Comparison of ENCODE assay signal across 22 cellular contexts in the genomic region with DNA sequence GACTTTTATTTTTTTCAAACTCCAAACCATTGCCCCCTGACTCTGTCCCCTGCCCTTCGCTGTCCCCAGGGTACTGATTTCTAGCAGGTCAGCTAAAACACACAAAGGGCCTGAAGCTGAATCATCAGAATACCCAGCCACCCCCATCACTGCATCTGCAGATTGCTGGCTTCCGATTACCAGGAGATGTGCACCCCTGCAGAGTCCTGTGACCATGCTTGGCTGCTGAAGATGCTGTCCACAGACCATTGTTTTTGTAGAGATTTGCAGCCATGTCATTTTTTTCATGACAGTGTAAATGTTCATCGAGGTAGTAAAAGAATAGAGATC.
DNase-seq lines count a peak whose midpoint lies in the region; ATAC-seq and TF ChIP-seq lines count a peak whose summit lies in the region.
"Had no signal": no experiment of that assay in that cellular context is flagged by ENCODE, and none has a peak within 500 bp of the region (broad histone marks: within the 10 kb centered on the region; RNA-seq: fewer than 3 reads in every experiment).

No MANE protein-coding gene starts in this region.

- H3K4me1 Mint-ChIP-seq in neural crest cell: peaks cover 35% of the 10 kb centered on the region
- H3K4me1 Mint-ChIP-seq: CD14-positive monocyte; stimulated activated effector memory CD8-positive, alpha-beta T cell treated with anti-CD3 and anti-CD28 coated beads, Interleukin-12 subunit alpha, Interleukin-12 subunit beta, amount 100 ng/mL, for 72 hours had no signal

- no peaks in the 10 kb centered on the region for H3K9me3 Mint-ChIP-seq in neural crest cell
- H3K9me3 Mint-ChIP-seq: activated T-cell treated with anti-CD3 and anti-CD28 coated beads, Interleukin-2, amount 50 U/mL, for 72 hours; stimulated activated effector memory CD8-positive, alpha-beta T cell treated with anti-CD3 and anti-CD28 coated beads, Interleukin-12 subunit alpha, Interleukin-12 subunit beta, amount 100 ng/mL, for 72 hours had no signal

- H3K4me3 ChIP-seq in choroid plexus epithelial cell (ENCODE audit: low read depth, low read length): no peak overlapping the region
- H3K4me3 ChIP-seq in esophagus squamous epithelium: no peak overlapping the region
- H3K4me3 ChIP-seq in left lung: no peak overlapping the region
- H3K4me3 ChIP-seq: gastroesophageal sphincter, thyroid gland had no signal

- H3K27me3 ChIP-seq in esophagus squamous epithelium: no peaks in the 10 kb centered on the region
- no peaks in the 10 kb centered on the region for H3K27me3 ChIP-seq in left lung
- H3K27me3 ChIP-seq: gastroesophageal sphincter, thyroid gland had no signal

- no peak overlapping the region for H3K4me3 Mint-ChIP-seq in neural crest cell
- H3K4me3 Mint-ChIP-seq: activated CD8-positive, alpha-beta T cell treated with anti-CD3 and anti-CD28 coated beads, Interleukin-2, amount 10 ng/mL, durations not matched to agents 7 days and 5 days; activated naive CD8-positive, alpha-beta T cell; activated T-cell treated with anti-CD3 and anti-CD28 coated beads, Interleukin-2, amount 50 U/mL, for 72 hours; CD14-positive monocyte; naive thymus-derived CD4-positive, alpha-beta T cell; stimulated activated effector memory CD8-positive, alpha-beta T cell treated with anti-CD3 and anti-CD28 coated beads, Interleukin-12 subunit alpha, Interleukin-12 subunit beta, amount 100 ng/mL, for 72 hours had no signal

- no peak for TF ChIP-seq POLR2A in esophagus squamous epithelium (IDR thresholded peaks at IDR 0.05)

- H3K9me3 ChIP-seq in esophagus squamous epithelium (no peaks in the 10 kb centered on the region), left lung (no peaks in the 10 kb centered on the region)
- H3K9me3 ChIP-seq: gastroesophageal sphincter, thyroid gland had no signal

- H3K36me3 Mint-ChIP-seq in neural crest cell (ENCODE audit: low read depth): no peaks in the 10 kb centered on the region
- H3K36me3 Mint-ChIP-seq: activated naive CD8-positive, alpha-beta T cell; CD14-positive monocyte; stimulated activated effector memory CD8-positive, alpha-beta T cell treated with anti-CD3 and anti-CD28 coated beads, Interleukin-12 subunit alpha, Interleukin-12 subunit beta, amount 100 ng/mL, for 72 hours had no signal

- peak; percentile 67 for DNase-seq in Daoy (ENCODE audit: low read depth)
- peak; percentile 52 for DNase-seq in NCI-H2227 (lab: John Stamatoyannopoulos, UW; ENCODE audit: unreplicated experiment)
- peak; percentile 48 for DNase-seq in choroid plexus epithelial cell (ENCODE audit: low read depth)
- DNase-seq in neural crest cell (ENCODE audit: low read depth, low spot score): no peak
- no peak for DNase-seq in esophagus squamous epithelium (lab: John Stamatoyannopoulos, UW)
- DNase-seq in left lung: no peak
- DNase-seq in H4 (ENCODE audit: low spot score): no peak
- no peak for DNase-seq in hypothalamus (lab: John Stamatoyannopoulos, UW)
- DNase-seq: activated CD4-positive, CD25-positive, alpha-beta regulatory T cell; activated CD8-positive, alpha-beta T cell treated with anti-CD3 and anti-CD28 coated beads, Interleukin-2, amount 10 ng/mL, durations not matched to agents 7 days and 5 days; activated T-cell treated with anti-CD3 and anti-CD28 coated beads, Interleukin-2, amount 50 U/mL, for 72 hours; DMS 273 treated with DMSO at 0.1 percent for 48 hours; erythroblast; naive thymus-derived CD4-positive, alpha-beta T cell; NCI-H2029; NCI-H510A; T-helper 2 cell; thyroid gland had no signal

- H3K27ac ChIP-seq in esophagus squamous epithelium (no peak overlapping the region), left lung (no peak overlapping the region)
- H3K27ac ChIP-seq: gastroesophageal sphincter, thyroid gland had no signal

- WGBS in esophagus squamous epithelium, 2 donors: 42 to 53% methylated on average over 3 of the region's 3 CpGs

- H3K4me1 ChIP-seq in esophagus squamous epithelium: no peaks in the 10 kb centered on the region
- H3K4me1 ChIP-seq in left lung: no peaks in the 10 kb centered on the region
- H3K4me1 ChIP-seq: gastroesophageal sphincter, thyroid gland had no signal

- TF ChIP-seq CTCF in choroid plexus epithelial cell (conservative IDR thresholded peaks at IDR 0.05; ENCODE audit: low read depth, low read length) (no peak), neural crest cell (conservative IDR thresholded peaks at IDR 0.05) (no peak), esophagus squamous epithelium (IDR thresholded peaks at IDR 0.05) (no peak), left lung (IDR thresholded peaks at IDR 0.05) (no peak)

- peak overlapping the region; percentile 73 for H3K27ac Mint-ChIP-seq in neural crest cell (ENCODE audit: unreplicated experiment)
- H3K27ac Mint-ChIP-seq: activated CD8-positive, alpha-beta T cell treated with anti-CD3 and anti-CD28 coated beads, Interleukin-2, amount 10 ng/mL, durations not matched to agents 7 days and 5 days; activated naive CD8-positive, alpha-beta T cell; activated T-cell treated with anti-CD3 and anti-CD28 coated beads, Interleukin-2, amount 50 U/mL, for 72 hours; CD14-positive monocyte; naive thymus-derived CD4-positive, alpha-beta T cell; stimulated activated effector memory CD8-positive, alpha-beta T cell treated with anti-CD3 and anti-CD28 coated beads, Interleukin-12 subunit alpha, Interleukin-12 subunit beta, amount 100 ng/mL, for 72 hours had no signal

- ATAC-seq in left lung: no peak
- ATAC-seq: activated CD8-positive, alpha-beta T cell treated with anti-CD3 and anti-CD28 coated beads, Interleukin-2, amount 10 ng/mL, durations not matched to agents 7 days and 5 days; activated T-cell treated with anti-CD3 and anti-CD28 coated beads, Interleukin-2, amount 50 U/mL, for 72 hours; gastroesophageal sphincter; naive thymus-derived CD4-positive, alpha-beta T cell; stimulated activated effector memory CD8-positive, alpha-beta T cell treated with anti-CD3 and anti-CD28 coated beads, Interleukin-12 subunit alpha, Interleukin-12 subunit beta, amount 100 ng/mL, for 72 hours had no signal

- intact Hi-C loops in esophagus squamous epithelium (cut with DNase I): no loop called here
- intact Hi-C loops in left lung (cut with DNase I): no loop called here

- H3K27me3 Mint-ChIP-seq in neural crest cell (ENCODE audit: low read depth): no peaks in the 10 kb centered on the region

- no peaks in the 10 kb centered on the region for H3K36me3 ChIP-seq in esophagus squamous epithelium
- no peaks in the 10 kb centered on the region for H3K36me3 ChIP-seq in left lung
- H3K36me3 ChIP-seq: gastroesophageal sphincter, thyroid gland had no signal

Comparison
In these comparisons a context has a peak if more than half of its experiments do, and no peak if none do; other contexts are left out.
1. DNase-seq: peak in Daoy (single experiment), NCI-H2227 (single experiment) and choroid plexus epithelial cell (single experiment); none in neural crest cell (single experiment), esophagus squamous epithelium (single experiment), left lung (0 of 2), H4 (single experiment) and hypothalamus (0 of 51).